22 cellular contexts compared by ENCODE assay signal in genomic region chr17:73029941-73030340, GRCh38.
"Had no signal": no experiment of that assay in that cellular context is flagged by ENCODE, and none has a peak within 500 bp of the region (broad histone marks: within the 10 kb centered on the region; RNA-seq: fewer than 3 reads in every experiment).

No MANE protein-coding gene starts in this region.

- H3K4me3 Mint-ChIP-seq: activated CD8-positive, alpha-beta T cell treated with anti-CD3 and anti-CD28 coated beads, Interleukin-2, amount 10 ng/mL, durations not matched to agents 7 days and 5 days; activated naive CD8-positive, alpha-beta T cell; activated T-helper 1 cell treated with anti-CD3 and anti-CD28 coated beads, Interleukin-12 subunit alpha, Interleukin-12 subunit beta, Interleukin-2, Interleukin-4 antibody, amounts not matched to agents 30 ng/mL and 10 ng/mL and 1 ng/mL, durations not matched to agents 14 hours and 24 hours and 36 hours; central memory CD8-positive, alpha-beta T cell; memory B cell; nephron progenitor cell had no signal

- DNase-seq: activated CD4-positive, alpha-beta T cell treated with anti-CD3 and anti-CD28 coated beads for 1 hour; activated CD4-positive, alpha-beta T cell treated with anti-CD3 and anti-CD28 coated beads, Interleukin-2, amount 50 U/mL, for 1 hour; activated CD8-positive, alpha-beta T cell treated with anti-CD3 and anti-CD28 coated beads, Interleukin-2, amount 10 ng/mL, durations not matched to agents 7 days and 5 days; activated gamma-delta T cell treated with Interleukin-2 at 50 U/mL for 16 hours; adrenal gland; effector memory CD4-positive, alpha-beta T cell; left cardiac atrium; nephron progenitor cell; occipital lobe; posterior cingulate gyrus; stimulated activated CD4-positive, alpha-beta T cell treated with anti-CD3 and anti-CD28 coated beads, Interleukin-4, amount 100 ng/mL, for 24 hours; stimulated activated naive CD8-positive, alpha-beta T cell treated with anti-CD3 and anti-CD28 coated beads, Interleukin-15, Interleukin-2, amounts not matched to agents 100 U/mL and 50 U/mL, for 24 hours; T-helper 1 cell; upper lobe of right lung had no signal

- H3K27me3 ChIP-seq: adrenal gland, ascending aorta, breast epithelium, esophagus muscularis mucosa, gastrocnemius medialis, upper lobe of right lung had no signal

- H3K27me3 Mint-ChIP-seq: activated naive CD8-positive, alpha-beta T cell; central memory CD8-positive, alpha-beta T cell; memory B cell had no signal

- H3K27ac Mint-ChIP-seq: activated CD8-positive, alpha-beta T cell treated with anti-CD3 and anti-CD28 coated beads, Interleukin-2, amount 10 ng/mL, durations not matched to agents 7 days and 5 days; activated naive CD8-positive, alpha-beta T cell; activated T-helper 1 cell treated with anti-CD3 and anti-CD28 coated beads, Interleukin-12 subunit alpha, Interleukin-12 subunit beta, Interleukin-2, Interleukin-4 antibody, amounts not matched to agents 30 ng/mL and 10 ng/mL and 1 ng/mL, durations not matched to agents 14 hours and 24 hours and 36 hours; memory B cell; nephron progenitor cell had no signal

- H3K9me3 ChIP-seq: adrenal gland, ascending aorta, breast epithelium, esophagus muscularis mucosa, gastrocnemius medialis, upper lobe of right lung had no signal

- H3K4me1 ChIP-seq: ascending aorta, breast epithelium, upper lobe of right lung had no signal

- H3K4me3 ChIP-seq: adrenal gland, ascending aorta, breast epithelium, esophagus muscularis mucosa, gastrocnemius medialis, upper lobe of right lung had no signal

- H3K27ac ChIP-seq: adrenal gland, ascending aorta, breast epithelium, esophagus muscularis mucosa, gastrocnemius medialis, upper lobe of right lung had no signal

- ATAC-seq: activated CD8-positive, alpha-beta T cell treated with anti-CD3 and anti-CD28 coated beads, Interleukin-2, amount 10 ng/mL, durations not matched to agents 7 days and 5 days; stimulated activated naive CD8-positive, alpha-beta T cell treated with anti-CD3 and anti-CD28 coated beads, Interleukin-15, Interleukin-2, amounts not matched to agents 100 U/mL and 50 U/mL, for 24 hours; upper lobe of right lung had no signal

- H3K9me3 Mint-ChIP-seq: activated T-helper 1 cell treated with anti-CD3 and anti-CD28 coated beads, Interleukin-12 subunit alpha, Interleukin-12 subunit beta, Interleukin-2, Interleukin-4 antibody, amounts not matched to agents 30 ng/mL and 10 ng/mL and 1 ng/mL, durations not matched to agents 14 hours and 24 hours and 36 hours; central memory CD8-positive, alpha-beta T cell; memory B cell; nephron progenitor cell had no signal

- H3K36me3 ChIP-seq: adrenal gland, breast epithelium, gastrocnemius medialis had no signal
